Comparison of ENCODE assay signal across 1 cellular context in the genomic region with DNA sequence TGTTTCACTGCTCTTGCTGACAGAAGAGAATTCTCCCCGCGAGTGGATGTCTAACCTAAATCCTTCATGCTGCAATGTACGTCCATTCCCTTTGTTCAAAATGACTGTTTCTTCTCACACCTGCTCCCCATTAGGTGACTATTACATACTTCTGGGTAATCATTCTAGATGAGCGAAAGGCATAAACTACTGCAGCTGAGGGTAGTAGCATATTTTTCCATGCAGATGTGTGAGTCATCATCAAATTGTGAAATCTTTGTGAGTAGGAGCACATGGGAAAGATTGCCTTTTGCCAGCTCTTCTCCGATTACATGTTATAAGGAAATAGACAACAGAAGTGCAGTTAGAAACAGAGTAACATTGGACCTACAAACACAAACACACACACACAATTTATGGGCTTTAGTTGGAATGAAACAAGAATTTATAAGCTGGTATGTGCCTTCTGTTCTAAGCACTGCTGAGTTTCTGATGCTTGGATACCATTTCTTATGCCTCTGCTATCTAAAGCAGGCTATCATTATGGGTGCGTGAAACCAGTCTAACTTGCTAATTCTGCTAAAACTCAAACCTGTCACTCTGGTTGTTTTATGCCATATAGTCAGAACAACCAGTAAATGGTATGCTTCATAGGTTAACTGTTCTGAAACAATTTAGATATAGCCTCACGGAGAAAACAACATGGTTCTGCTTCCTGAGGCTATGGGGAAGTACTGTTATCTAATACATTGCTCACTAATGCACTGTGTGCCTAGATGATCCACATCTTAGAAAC.
TF ChIP-seq lines count a peak whose summit lies in the region.

No MANE protein-coding gene starts in this region.

TF ChIP-seq in SK-N-SH treated with all-trans-retinoic acid at 6 μM for 48 hours, 23 proteins besides CTCF, POLR2A, EP300 and RAD21 (continued from another document):
- TF ChIP-seq, protein P1, sequence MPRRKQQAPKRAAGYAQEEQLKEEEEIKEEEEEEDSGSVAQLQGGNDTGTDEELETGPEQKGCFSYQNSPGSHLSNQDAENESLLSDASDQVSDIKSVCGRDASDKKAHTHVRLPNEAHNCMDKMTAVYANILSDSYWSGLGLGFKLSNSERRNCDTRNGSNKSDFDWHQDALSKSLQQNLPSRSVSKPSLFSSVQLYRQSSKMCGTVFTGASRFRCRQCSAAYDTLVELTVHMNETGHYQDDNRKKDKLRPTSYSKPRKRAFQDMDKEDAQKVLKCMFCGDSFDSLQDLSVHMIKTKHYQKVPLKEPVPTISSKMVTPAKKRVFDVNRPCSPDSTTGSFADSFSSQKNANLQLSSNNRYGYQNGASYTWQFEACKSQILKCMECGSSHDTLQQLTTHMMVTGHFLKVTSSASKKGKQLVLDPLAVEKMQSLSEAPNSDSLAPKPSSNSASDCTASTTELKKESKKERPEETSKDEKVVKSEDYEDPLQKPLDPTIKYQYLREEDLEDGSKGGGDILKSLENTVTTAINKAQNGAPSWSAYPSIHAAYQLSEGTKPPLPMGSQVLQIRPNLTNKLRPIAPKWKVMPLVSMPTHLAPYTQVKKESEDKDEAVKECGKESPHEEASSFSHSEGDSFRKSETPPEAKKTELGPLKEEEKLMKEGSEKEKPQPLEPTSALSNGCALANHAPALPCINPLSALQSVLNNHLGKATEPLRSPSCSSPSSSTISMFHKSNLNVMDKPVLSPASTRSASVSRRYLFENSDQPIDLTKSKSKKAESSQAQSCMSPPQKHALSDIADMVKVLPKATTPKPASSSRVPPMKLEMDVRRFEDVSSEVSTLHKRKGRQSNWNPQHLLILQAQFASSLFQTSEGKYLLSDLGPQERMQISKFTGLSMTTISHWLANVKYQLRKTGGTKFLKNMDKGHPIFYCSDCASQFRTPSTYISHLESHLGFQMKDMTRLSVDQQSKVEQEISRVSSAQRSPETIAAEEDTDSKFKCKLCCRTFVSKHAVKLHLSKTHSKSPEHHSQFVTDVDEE (CRISPR knock-in tag; IDR thresholded peaks at IDR 0.05), result no peak
- TF ChIP-seq ZC3H10 (CRISPR knock-in tag; IDR thresholded peaks at IDR 0.05) (no peak), BACH2 (CRISPR knock-in tag; IDR thresholded peaks at IDR 0.05; ENCODE audit: borderline replicate concordance) (no peak), TOX (CRISPR knock-in tag; IDR thresholded peaks at IDR 0.05; ENCODE audit: borderline replicate concordance) (no peak)
